In the genomic region with DNA sequence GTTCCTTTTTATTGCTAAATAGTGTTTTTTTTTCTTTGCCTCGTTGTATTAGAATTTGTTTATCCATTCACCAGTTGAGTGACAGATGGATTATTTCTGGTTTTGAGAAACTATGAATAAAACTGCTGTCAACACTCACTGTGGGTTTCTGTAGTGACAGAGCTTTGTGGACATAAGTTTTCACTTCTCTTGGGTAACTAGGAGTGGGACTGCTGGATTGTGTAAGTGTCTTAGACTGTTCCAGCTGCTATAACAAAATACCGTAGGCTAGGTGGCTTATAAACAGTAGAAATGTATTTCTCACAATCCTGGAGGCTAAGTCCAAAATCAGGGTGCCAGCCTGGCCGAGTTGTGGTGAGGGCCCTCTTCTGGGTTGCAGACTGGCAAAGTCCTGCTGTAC, we compare ENCODE assay signal across 23 cellular contexts.
DNase-seq lines count a peak whose midpoint lies in the region; ATAC-seq, FAIRE-seq and TF ChIP-seq lines count a peak whose summit lies in the region.
"Had no signal": no experiment of that assay in that cellular context is flagged by ENCODE, and none has a peak within 500 bp of the region (broad histone marks: within the 10 kb centered on the region; RNA-seq: fewer than 3 reads in every experiment).

No MANE protein-coding gene starts in this region.

- H3K9me3 ChIP-seq in IMR-90 (ENCODE audit: control insufficient read depth, insufficient read depth, low read length): no peaks in the 10 kb centered on the region
- H3K9me3 ChIP-seq in neuronal stem cell (replicated peaks in 1 of 2; ENCODE audit: control insufficient read depth in 2 of 2, insufficient read depth in 1 of 2, low read depth in 1 of 2, low read length in 2 of 2): no peaks in the 10 kb centered on the region

- intact Hi-C loops in IMR-90 (cut with micrococcal nuclease): no loop called here

- H3K14ac ChIP-seq in IMR-90 (replicated peaks; ENCODE audit: low read depth, low read length) (no peak overlapping the region), neuronal stem cell (ENCODE audit: low read length) (no peak overlapping the region)

- in situ Hi-C loops in IMR-90 (cut with MboI; ENCODE audit: low sequenced_read_pairs): no loop called here

- no peak for DNase-seq in T-helper 2 cell treated with Interferon-gamma antibody and Interleukin-4, amounts not matched to agents 5 μg/mL and 100 μg/mL, for 36 hours (ENCODE audit: low spot score)
- no peak for DNase-seq in T-helper 2 cell
- no peak for DNase-seq in activated T-cell treated with anti-CD3 and anti-CD28 coated beads, Interleukin-2, amount 50 U/mL, for 24 hours
- DNase-seq in activated T-cell treated with anti-CD3 and anti-CD28 coated beads, Interleukin-2, amount 50 U/mL, for 4 hours: no peak
- no peak for DNase-seq in IMR-90
- no peak for DNase-seq in D721Med (ENCODE audit: insufficient read length, low spot score)
- no peak for DNase-seq in neuronal stem cell (ENCODE audit: low spot score)
- DNase-seq: Calu3, H9, KBM-7, NCI-H1048, NCI-H1417 treated with DMSO at 0.1 percent for 48 hours, NCI-H187, NCI-H2081 treated with DMSO at 0.1 percent for 48 hours, NCI-H2171, NCI-H226, NCI-H510A, NCI-H69, SHP77 had no signal

- H4K5ac ChIP-seq in IMR-90 (ENCODE audit: low read depth, low read length): no peak overlapping the region

- H2BK20ac ChIP-seq in IMR-90 (ENCODE audit: low read depth, low read length): no peak overlapping the region

- dilution Hi-C loops in IMR-90 (cut with HindIII; ENCODE audit: low sequenced_read_pairs, unreplicated experiment): no loop called here

- WGBS in IMR-90 (ENCODE audit: extremely low coverage in 2 of 2, insufficient read length in 1 of 2), 2 experiments: 48% methylated on average over 2 of the region's 3 CpGs; no CpG with 5 or more reads in 1 of the 2 experiments
- no CpG with 5 or more reads among the region's 3 CpGs for WGBS in neuronal stem cell (ENCODE audit: extremely low coverage in 2 of 2, insufficient read length in 2 of 2, insufficient replicate concordance in 1 of 2), 2 donors

- no peaks in the 10 kb centered on the region for H3K4me1 ChIP-seq in IMR-90 (ENCODE audit: control insufficient read depth, insufficient read depth, low read length)
- peaks cover 0 to 5% of the 10 kb centered on the region in 2 donors for H3K4me1 ChIP-seq in neuronal stem cell (ENCODE audit: control insufficient read depth in 2 of 2, insufficient read depth in 1 of 2, low read depth in 1 of 2, low read length in 2 of 2)

- H3K4me3 ChIP-seq in IMR-90 (ENCODE audit: insufficient read depth, low read depth, low read length) (no peak overlapping the region), neuronal stem cell (ENCODE audit: low read length in 2 of 2) (no peak overlapping the region)
- H3K4me3 ChIP-seq: GM23248 had no signal

- TF ChIP-seq POLR2A in IMR-90 (IDR thresholded peaks at IDR 0.05; ENCODE audit: low read depth, low read length): no peak

- H3K27me3 Mint-ChIP-seq in T-helper 2 cell treated with Interferon-gamma antibody and Interleukin-4, amounts not matched to agents 5 μg/mL and 100 μg/mL, for 36 hours (ENCODE audit: low read depth): no peaks in the 10 kb centered on the region
- H3K27me3 Mint-ChIP-seq in activated T-cell treated with anti-CD3 and anti-CD28 coated beads, Interleukin-2, amount 50 U/mL, for 24 hours: peaks cover 2% of the 10 kb centered on the region
- H3K27me3 Mint-ChIP-seq in activated T-cell treated with anti-CD3 and anti-CD28 coated beads, Interleukin-2, amount 50 U/mL, for 4 hours (ENCODE audit: low read depth): peaks cover 6% of the 10 kb centered on the region
- H3K27me3 Mint-ChIP-seq in activated T-helper 17 cell treated with anti-CD3 and anti-CD28 coated beads, Interleukin-2, amount 50 U/mL, for 72 hours: peaks cover 4% of the 10 kb centered on the region

- no peak overlapping the region for H2BK12ac ChIP-seq in neuronal stem cell (ENCODE audit: low read length)

- H3K18ac ChIP-seq in IMR-90 (ENCODE audit: low read depth, low read length) (no peak overlapping the region), neuronal stem cell (ENCODE audit: low read length) (no peak overlapping the region)

- POLR2A ChIA-PET in IMR-90 (lab: Charles Lee; ENCODE audit: unreplicated experiment): no interaction called here

- H3K9me3 Mint-ChIP-seq in T-helper 2 cell treated with Interferon-gamma antibody and Interleukin-4, amounts not matched to agents 5 μg/mL and 100 μg/mL, for 36 hours: peaks cover 3% of the 10 kb centered on the region
- H3K9me3 Mint-ChIP-seq in activated T-cell treated with anti-CD3 and anti-CD28 coated beads, Interleukin-2, amount 50 U/mL, for 24 hours: no peaks in the 10 kb centered on the region
- H3K9me3 Mint-ChIP-seq in activated T-cell treated with anti-CD3 and anti-CD28 coated beads, Interleukin-2, amount 50 U/mL, for 4 hours: no peaks in the 10 kb centered on the region
- H3K9me3 Mint-ChIP-seq in activated T-helper 17 cell treated with anti-CD3 and anti-CD28 coated beads, Interleukin-2, amount 50 U/mL, for 72 hours: no peaks in the 10 kb centered on the region

- CTCF ChIA-PET in IMR-90 (lab: Yijun Ruan, JAX): no interaction called here

- H2AFZ ChIP-seq in IMR-90 (replicated peaks; ENCODE audit: low read length, poor library complexity): no peak overlapping the region
- no peak overlapping the region for H2AFZ ChIP-seq in neuronal stem cell (ENCODE audit: low read length)
- H2AFZ ChIP-seq: GM23248 had no signal

- H2BK15ac ChIP-seq in IMR-90 (ENCODE audit: low read depth, low read length) (no peak overlapping the region), neuronal stem cell (ENCODE audit: low read length) (no peak overlapping the region)

- no peaks in the 10 kb centered on the region for H3K36me3 Mint-ChIP-seq in T-helper 2 cell treated with Interferon-gamma antibody and Interleukin-4, amounts not matched to agents 5 μg/mL and 100 μg/mL, for 36 hours (ENCODE audit: low read depth)
- no peaks in the 10 kb centered on the region for H3K36me3 Mint-ChIP-seq in activated T-cell treated with anti-CD3 and anti-CD28 coated beads, Interleukin-2, amount 50 U/mL, for 24 hours (ENCODE audit: low read depth)
- no peaks in the 10 kb centered on the region for H3K36me3 Mint-ChIP-seq in activated T-cell treated with anti-CD3 and anti-CD28 coated beads, Interleukin-2, amount 50 U/mL, for 4 hours (ENCODE audit: insufficient read depth)
- H3K36me3 Mint-ChIP-seq in activated T-helper 17 cell treated with anti-CD3 and anti-CD28 coated beads, Interleukin-2, amount 50 U/mL, for 72 hours (ENCODE audit: low read depth): no peaks in the 10 kb centered on the region

- TF ChIP-seq CTCF in IMR-90 (conservative IDR thresholded peaks at IDR 0.05; ENCODE audit: low read depth, low read length): no peak
- TF ChIP-seq CTCF in D721Med (IDR thresholded peaks at IDR 0.05; ENCODE audit: insufficient read depth, missing control alignments): no peak

- H2BK120ac ChIP-seq in IMR-90 (ENCODE audit: low read depth, low read length) (no peak overlapping the region), neuronal stem cell (ENCODE audit: low read depth, low read length) (no peak overlapping the region)

- H3K23ac ChIP-seq in IMR-90 (ENCODE audit: low read depth, low read length): no peak overlapping the region
- no peak overlapping the region for H3K23ac ChIP-seq in neuronal stem cell (ENCODE audit: low read depth, low read length, poor library complexity)

- H3K79me1 ChIP-seq in IMR-90 (ENCODE audit: low read depth in 1 of 2, low read length in 2 of 2) (no peaks in the 10 kb centered on the region), neuronal stem cell (ENCODE audit: low read depth, low read length) (no peaks in the 10 kb centered on the region)

- H3K36me3 ChIP-seq in IMR-90 (ENCODE audit: control insufficient read depth, insufficient read depth, low read length) (no peaks in the 10 kb centered on the region), neuronal stem cell (replicated peaks in 1 of 2; ENCODE audit: control insufficient read depth in 2 of 2, insufficient read depth in 2 of 2, low read length in 2 of 2) (no peaks in the 10 kb centered on the region)

- FAIRE-seq in D721Med (lab: Jason Lieb, UNC): no peak

- H3K9me1 ChIP-seq in IMR-90 (ENCODE audit: insufficient read depth, low read length): no peaks in the 10 kb centered on the region

- no peak overlapping the region for H2AK5ac ChIP-seq in IMR-90 (ENCODE audit: low read depth, low read length)
- no peak overlapping the region for H2AK5ac ChIP-seq in neuronal stem cell (ENCODE audit: low read depth, low read length)

- no peak overlapping the region for H3K4me3 Mint-ChIP-seq in T-helper 2 cell treated with Interferon-gamma antibody and Interleukin-4, amounts not matched to agents 5 μg/mL and 100 μg/mL, for 36 hours
- no peak overlapping the region for H3K4me3 Mint-ChIP-seq in activated T-cell treated with anti-CD3 and anti-CD28 coated beads, Interleukin-2, amount 50 U/mL, for 24 hours
- no peak overlapping the region for H3K4me3 Mint-ChIP-seq in activated T-cell treated with anti-CD3 and anti-CD28 coated beads, Interleukin-2, amount 50 U/mL, for 4 hours
- peak overlapping the region; percentile 60 for H3K4me3 Mint-ChIP-seq in activated T-helper 17 cell treated with anti-CD3 and anti-CD28 coated beads, Interleukin-2, amount 50 U/mL, for 72 hours
- H3K4me3 Mint-ChIP-seq: H9 had no signal

- H3K4me2 ChIP-seq in IMR-90 (ENCODE audit: low read depth, low read length) (no peak overlapping the region), neuronal stem cell (ENCODE audit: insufficient read depth, low read length, poor library complexity, severe bottlenecking) (no peak overlapping the region)

- peaks cover 21% of the 10 kb centered on the region for H3K27me3 ChIP-seq in IMR-90 (ENCODE audit: control insufficient read depth, insufficient read depth, low read length)
- no peaks in the 10 kb centered on the region for H3K27me3 ChIP-seq in neuronal stem cell (ENCODE audit: control insufficient read depth in 3 of 3, insufficient read depth in 3 of 3, low read depth in 1 of 3, low read length in 3 of 3)

- H4K20me1 ChIP-seq in IMR-90 (ENCODE audit: insufficient read depth, low read length): no peaks in the 10 kb centered on the region

- no peak overlapping the region for H3K56ac ChIP-seq in IMR-90 (ENCODE audit: extremely low read depth, insufficient read depth, low read length)

- H4K91ac ChIP-seq in IMR-90 (ENCODE audit: insufficient read depth, low read depth, low read length) (no peak overlapping the region), neuronal stem cell (ENCODE audit: low read depth, low read length, poor library complexity) (no peak overlapping the region)

- peak overlapping the region; percentile 29 for H3K27ac Mint-ChIP-seq in T-helper 2 cell treated with Interferon-gamma antibody and Interleukin-4, amounts not matched to agents 5 μg/mL and 100 μg/mL, for 36 hours
- peak overlapping the region; percentile 82 for H3K27ac Mint-ChIP-seq in activated T-cell treated with anti-CD3 and anti-CD28 coated beads, Interleukin-2, amount 50 U/mL, for 24 hours
- H3K27ac Mint-ChIP-seq in activated T-helper 17 cell treated with anti-CD3 and anti-CD28 coated beads, Interleukin-2, amount 50 U/mL, for 72 hours: peak overlapping the region; percentile 98
- H3K27ac Mint-ChIP-seq: H9 had no signal

- H3K4ac ChIP-seq in IMR-90 (ENCODE audit: low read depth, low read length): no peak overlapping the region
- H3K4ac ChIP-seq in neuronal stem cell (ENCODE audit: low read length): no peak overlapping the region

- no peak overlapping the region for H3K9ac ChIP-seq in IMR-90 (ENCODE audit: low read depth, low read length)
- no peak overlapping the region for H3K9ac ChIP-seq in neuronal stem cell (ENCODE audit: low read depth, low read length, poor library complexity)
- H3K9ac ChIP-seq: GM23248 had no signal

- TF ChIP-seq RAD21 in IMR-90 (IDR thresholded peaks at IDR 0.05; ENCODE audit: low read length): no peak

- BruUV-seq in IMR-90 (replicated peaks; lab: Mats Ljungman, UMichigan): no TSS peak

- H4K8ac ChIP-seq in IMR-90 (ENCODE audit: low read depth in 2 of 2, low read length in 2 of 2) (no peak overlapping the region), neuronal stem cell (ENCODE audit: low read depth, low read length) (no peak overlapping the region)

- peak overlapping the region; percentile 59 for H2AK9ac ChIP-seq in IMR-90 (replicated peaks; ENCODE audit: low read depth, low read length, poor library complexity)

- H3K27ac ChIP-seq in IMR-90 (ENCODE audit: insufficient read depth, low read length) (no peak overlapping the region), neuronal stem cell (replicated peaks; ENCODE audit: low read length) (no peak overlapping the region)
- H3K27ac ChIP-seq: GM23248, RWPE1 had no signal

- H3K4me1 Mint-ChIP-seq in T-helper 2 cell treated with Interferon-gamma antibody and Interleukin-4, amounts not matched to agents 5 μg/mL and 100 μg/mL, for 36 hours (ENCODE audit: low read depth): peaks cover 52% of the 10 kb centered on the region
- H3K4me1 Mint-ChIP-seq in activated T-cell treated with anti-CD3 and anti-CD28 coated beads, Interleukin-2, amount 50 U/mL, for 24 hours (ENCODE audit: low read depth): peaks cover 29% of the 10 kb centered on the region
- peaks cover 5% of the 10 kb centered on the region for H3K4me1 Mint-ChIP-seq in activated T-cell treated with anti-CD3 and anti-CD28 coated beads, Interleukin-2, amount 50 U/mL, for 4 hours (ENCODE audit: low read depth)
- H3K4me1 Mint-ChIP-seq in activated T-helper 17 cell treated with anti-CD3 and anti-CD28 coated beads, Interleukin-2, amount 50 U/mL, for 72 hours: peaks cover 34% of the 10 kb centered on the region

- ATAC-seq in activated T-cell treated with anti-CD3 and anti-CD28 coated beads, Interleukin-2, amount 50 U/mL, for 4 hours: no peak
- no peak for ATAC-seq in IMR-90 (ENCODE audit: low read depth)
- peak; percentile 68 for ATAC-seq in activated T-helper 17 cell treated with anti-CD3 and anti-CD28 coated beads, Interleukin-2, amount 50 U/mL, for 72 hours (replicated peaks)
- ATAC-seq: Panc1 had no signal

- H2BK5ac ChIP-seq in IMR-90 (ENCODE audit: low read depth, low read length, poor library complexity, severe bottlenecking) (no peak overlapping the region), neuronal stem cell (ENCODE audit: low read length) (no peak overlapping the region)

Comparison
In these comparisons a context has a peak if more than half of its experiments do, and no peak if none do; other contexts are left out.
1. H3K27ac Mint-ChIP-seq: peak in every context shown above with its lines; median percentile 98 in activated T-helper 17 cell treated with anti-CD3 and anti-CD28 coated beads, Interleukin-2, amount 50 U/mL, for 72 hours; 82 in activated T-cell treated with anti-CD3 and anti-CD28 coated beads, Interleukin-2, amount 50 U/mL, for 24 hours; 29 in T-helper 2 cell treated with Interferon-gamma antibody and Interleukin-4, amounts not matched to agents 5 μg/mL and 100 μg/mL, for 36 hours.